In the genomic region with DNA sequence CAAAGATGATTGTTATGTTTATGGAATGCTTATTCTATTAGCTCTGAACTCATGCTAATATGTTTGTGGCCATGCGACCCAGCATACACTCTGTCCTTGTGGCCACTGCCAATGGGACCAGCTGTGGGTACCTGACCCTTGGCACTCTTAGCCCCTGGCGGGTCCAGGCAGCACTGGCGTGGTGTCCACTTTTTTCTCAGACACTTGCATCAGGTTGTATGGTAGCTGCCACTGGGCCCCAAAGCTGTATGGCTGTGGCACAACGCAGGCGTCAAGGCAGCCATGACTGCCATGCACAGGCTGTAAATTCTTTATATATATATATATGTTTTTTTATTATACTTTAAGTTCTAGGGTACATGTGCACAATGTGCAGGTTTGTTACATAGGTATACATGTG, we compare ENCODE assay signal across 9 cellular contexts. TPM values are rescaled to one million over a fixed set of nuclear protein-coding genes. Genes with fewer than 3 reads are reported as not detected.
"Had no signal": no experiment of that assay in that cellular context is flagged by ENCODE, and none has a peak within 500 bp of the region (broad histone marks: within the 10 kb centered on the region; RNA-seq: fewer than 3 reads in every experiment).

No MANE protein-coding gene starts in this region.

- H2AFZ ChIP-seq: GM23338 had no signal

- H3K27ac ChIP-seq: HL-60 had no signal

- H3K4me2 ChIP-seq: GM23338 had no signal

- H3K36me3 Mint-ChIP-seq: IgD-negative memory B cell had no signal

- H3K4me1 Mint-ChIP-seq: IgD-negative memory B cell had no signal

- H3K27ac Mint-ChIP-seq: GM23338, H9 had no signal

- H3K4me3 Mint-ChIP-seq: GM23338, H9, IgD-negative memory B cell had no signal

- ATAC-seq: GM23338, HepG2 had no signal

- H3K4me3 ChIP-seq: GM23338 had no signal

- DNase-seq: H9, HCEC 1CT, KBM-7 had no signal

RNA-seq across cellular contexts. Expression of gene WNT9B, which starts 12.2 kb away (rescaled TPM):
- total RNA-seq: H1, HepG2, HT1080 had no signal
